ENCODE assay signal across 1 cellular context in genomic region chr1:155077346-155077745, GRCh38.
TF ChIP-seq lines count a peak whose summit lies in the region.

No MANE protein-coding gene starts in this region.

TF ChIP-seq in H1, 55 proteins besides CTCF, POLR2A, EP300 and RAD21:
- TF ChIP-seq JUND (IDR thresholded peaks at IDR 0.05; ENCODE audit: low read length) (no peak), ATF2 (IDR thresholded peaks at IDR 0.05; ENCODE audit: low read length) (no peak), BCL11A (IDR thresholded peaks at IDR 0.05; ENCODE audit: low read depth in 2 of 2, low read length in 2 of 2) (no peak), CBX8 (IDR thresholded peaks at IDR 0.05; ENCODE audit: borderline replicate concordance, low read depth, low read length) (no peak), TEAD4 (IDR thresholded peaks at IDR 0.05; ENCODE audit: low read depth, low read length) (no peak), NRF1 (IDR thresholded peaks at IDR 0.05; ENCODE audit: low read depth, low read length) (no peak), CBX5 (IDR thresholded peaks at IDR 0.05; ENCODE audit: low read depth, low read length) (no peak), CREB1 (IDR thresholded peaks at IDR 0.05) (no peak), SUZ12 (IDR thresholded peaks at IDR 0.05; ENCODE audit: low read length) (no peak), RXRA (IDR thresholded peaks at IDR 0.05; ENCODE audit: insufficient read depth, low read depth, low read length) (no peak), USF2 (IDR thresholded peaks at IDR 0.05; ENCODE audit: low read length) (no peak), JUN (IDR thresholded peaks at IDR 0.05; ENCODE audit: low read depth, low read length) (no peak), KDM4A (IDR thresholded peaks at IDR 0.05; ENCODE audit: low read depth, low read length, severe bottlenecking) (no peak)
